8 cellular contexts compared by ENCODE assay signal in genomic region chrX:80807606-80808159, GRCh38. TPM values are rescaled to one million over a fixed set of nuclear protein-coding genes. Genes with fewer than 3 reads are reported as not detected.
DNase-seq lines count a peak whose midpoint lies in the region; ATAC-seq and TF ChIP-seq lines count a peak whose summit lies in the region.

No MANE protein-coding gene starts in this region.

- H3K27ac ChIP-seq in right atrium auricular region (peak overlapping the region; percentile 81 to 88), iPS-20b (ENCODE audit: low read length) (no peak overlapping the region)

- no peaks in the 10 kb centered on the region for H3K9me3 ChIP-seq in right atrium auricular region
- H3K9me3 ChIP-seq in iPS-20b (ENCODE audit: insufficient read depth, low read depth, low read length): no peaks in the 10 kb centered on the region

- H3K4me1 Mint-ChIP-seq in activated CD8-positive, alpha-beta T cell treated with anti-CD3 and anti-CD28 coated beads, Interleukin-2, amount 10 ng/mL, durations not matched to agents 7 days and 5 days (ENCODE audit: low read depth): peaks cover 27% of the 10 kb centered on the region
- H3K4me1 Mint-ChIP-seq in stimulated activated naive CD8-positive, alpha-beta T cell treated with anti-CD3 and anti-CD28 coated beads, Interleukin-15, amount 100 ng/mL, for 72 hours: peaks cover 5% of the 10 kb centered on the region

- TF ChIP-seq POLR2A in lower leg skin (IDR thresholded peaks at IDR 0.05): no peak

- 1 to 31% methylated on average over 13 to 15 of the region's 15 CpGs for WGBS in lower leg skin, 2 donors

- H3K36me3 ChIP-seq in right atrium auricular region (no peaks in the 10 kb centered on the region), iPS-20b (ENCODE audit: insufficient read depth, low read depth, low read length) (no peaks in the 10 kb centered on the region)

- H3K4me3 Mint-ChIP-seq in activated CD8-positive, alpha-beta T cell treated with anti-CD3 and anti-CD28 coated beads, Interleukin-2, amount 10 ng/mL, durations not matched to agents 7 days and 5 days: peak overlapping the region; percentile 87
- peak overlapping the region; percentile 83 to 87 for H3K4me3 Mint-ChIP-seq in stimulated activated naive CD8-positive, alpha-beta T cell treated with anti-CD3 and anti-CD28 coated beads, Interleukin-15, amount 100 ng/mL, for 72 hours

- intact Hi-C loops in left cardiac atrium (cut with DNase I): no loop called here
- intact Hi-C loops in lower leg skin (cut with DNase I; ENCODE audit: low total_unique reads): no loop called here

- no peak for ATAC-seq in left cardiac atrium
- ATAC-seq in activated CD8-positive, alpha-beta T cell treated with anti-CD3 and anti-CD28 coated beads, Interleukin-2, amount 10 ng/mL, durations not matched to agents 7 days and 5 days: no peak
- ATAC-seq in stimulated activated naive CD8-positive, alpha-beta T cell treated with anti-CD3 and anti-CD28 coated beads, Interleukin-15, amount 100 ng/mL, for 72 hours: no peak
- no peak for ATAC-seq in HG03432 (IDR thresholded peaks at IDR 0.05; ENCODE audit: unreplicated experiment)
- ATAC-seq in activated CD4-positive, CD25-positive, alpha-beta regulatory T cell treated with anti-CD3 and anti-CD28 coated beads, Interleukin-2, amount 50 U/mL, for 24 hours: no peak

- POLR2A ChIA-PET in activated CD8-positive, alpha-beta T cell treated with anti-CD3 and anti-CD28 coated beads, Interleukin-2, amount 10 ng/mL, durations not matched to agents 7 days and 5 days (lab: Charles Lee): no interaction called here

- peak overlapping the region; percentile 76; the same call in 1 of the 2 replicates for H3K9ac ChIP-seq in iPS-20b (ENCODE audit: low read depth, low read length)

- CTCF ChIA-PET in activated CD8-positive, alpha-beta T cell treated with anti-CD3 and anti-CD28 coated beads, Interleukin-2, amount 10 ng/mL, durations not matched to agents 7 days and 5 days (lab: Charles Lee): interaction anchor here (1.0 kb wide), 1 partner anchor 387 kb away, joined by 4 read pairs; no protein-coding TSS in a partner anchor

- TF ChIP-seq CTCF in right atrium auricular region (IDR thresholded peaks at IDR 0.05) (no peak), lower leg skin (IDR thresholded peaks at IDR 0.05) (no peak)

- peak overlapping the region; percentile 53 to 69 for H3K4me3 ChIP-seq in right atrium auricular region
- H3K4me3 ChIP-seq in iPS-20b (ENCODE audit: low read length): peak overlapping the region; percentile 90
- no peak overlapping the region for H3K4me3 ChIP-seq in lower leg skin (ENCODE audit: low read depth, poor library complexity, severe bottlenecking)

- H3K4me1 ChIP-seq in right atrium auricular region: no peaks in the 10 kb centered on the region
- no peaks in the 10 kb centered on the region; the same call in 1 of the 2 replicates for H3K4me1 ChIP-seq in iPS-20b (ENCODE audit: insufficient read depth, low read length)

- no peaks in the 10 kb centered on the region for H3K27me3 Mint-ChIP-seq in activated CD8-positive, alpha-beta T cell treated with anti-CD3 and anti-CD28 coated beads, Interleukin-2, amount 10 ng/mL, durations not matched to agents 7 days and 5 days (ENCODE audit: low read depth)
- no peaks in the 10 kb centered on the region for H3K27me3 Mint-ChIP-seq in stimulated activated naive CD8-positive, alpha-beta T cell treated with anti-CD3 and anti-CD28 coated beads, Interleukin-15, amount 100 ng/mL, for 72 hours

- H3K36me3 Mint-ChIP-seq in activated CD8-positive, alpha-beta T cell treated with anti-CD3 and anti-CD28 coated beads, Interleukin-2, amount 10 ng/mL, durations not matched to agents 7 days and 5 days (ENCODE audit: low read depth): peaks cover 13% of the 10 kb centered on the region

- H3K27me3 ChIP-seq in right atrium auricular region (no peaks in the 10 kb centered on the region), iPS-20b (ENCODE audit: insufficient read depth, low read length) (no peaks in the 10 kb centered on the region)

- DNase-seq in right atrium auricular region (ENCODE audit: low spot score) (no peak), left cardiac atrium (no peak), lower leg skin (ENCODE audit: low spot score in 2 of 2) (no peak)
- DNase-seq in activated CD8-positive, alpha-beta T cell treated with anti-CD3 and anti-CD28 coated beads, Interleukin-2, amount 10 ng/mL, durations not matched to agents 7 days and 5 days: no peak
- DNase-seq in stimulated activated naive CD8-positive, alpha-beta T cell treated with anti-CD3 and anti-CD28 coated beads, Interleukin-15, amount 100 ng/mL, for 72 hours: no peak

- no peaks in the 10 kb centered on the region for H3K9me3 Mint-ChIP-seq in activated CD8-positive, alpha-beta T cell treated with anti-CD3 and anti-CD28 coated beads, Interleukin-2, amount 10 ng/mL, durations not matched to agents 7 days and 5 days (ENCODE audit: insufficient read depth)
- H3K9me3 Mint-ChIP-seq in stimulated activated naive CD8-positive, alpha-beta T cell treated with anti-CD3 and anti-CD28 coated beads, Interleukin-15, amount 100 ng/mL, for 72 hours: no peaks in the 10 kb centered on the region

- peak overlapping the region; percentile 91 for H3K27ac Mint-ChIP-seq in activated CD8-positive, alpha-beta T cell treated with anti-CD3 and anti-CD28 coated beads, Interleukin-2, amount 10 ng/mL, durations not matched to agents 7 days and 5 days
- H3K27ac Mint-ChIP-seq in stimulated activated naive CD8-positive, alpha-beta T cell treated with anti-CD3 and anti-CD28 coated beads, Interleukin-15, amount 100 ng/mL, for 72 hours: peak overlapping the region; percentile 77 to 80

RNA-seq across cellular contexts. Expression of gene BRWD3, which starts 2.0 kb away (rescaled TPM):
- total RNA-seq in right atrium auricular region (1 to 10 TPM; 2.8 to 5.5 TPM), left cardiac atrium (1 to 10 TPM; 7.6 to 8.6 TPM), lower leg skin (10 to 100 TPM; 19.1 to 27.5 (median 25.3) TPM)
- 10 to 100 TPM; 20.5 to 21.9 TPM for total RNA-seq in activated CD8-positive, alpha-beta T cell treated with anti-CD3 and anti-CD28 coated beads, Interleukin-2, amount 10 ng/mL, durations not matched to agents 7 days and 5 days
